16 cellular contexts compared by ENCODE assay signal in the genomic region with DNA sequence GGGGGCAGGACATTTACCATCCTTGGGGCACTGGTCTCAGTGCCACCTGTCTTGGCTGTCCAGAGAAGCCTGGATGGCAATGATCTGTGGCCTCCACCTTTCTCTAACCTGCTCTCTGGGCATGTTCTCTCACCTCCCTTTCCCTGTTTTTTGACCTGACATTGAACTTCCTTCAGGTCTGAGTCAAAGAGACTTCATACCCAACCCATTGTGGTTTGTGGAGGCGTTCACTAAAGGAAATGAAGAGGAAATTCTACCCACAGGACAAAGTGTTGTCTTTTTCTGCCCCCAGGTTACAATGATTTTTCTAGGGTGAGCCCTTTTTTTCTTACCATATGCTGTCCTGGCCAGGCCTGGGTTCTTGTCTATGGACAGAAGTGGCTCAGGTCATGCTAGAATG.
DNase-seq lines count a peak whose midpoint lies in the region; TF ChIP-seq lines count a peak whose summit lies in the region.
"Had no signal": no experiment of that assay in that cellular context is flagged by ENCODE, and none has a peak within 500 bp of the region (broad histone marks: within the 10 kb centered on the region; RNA-seq: fewer than 3 reads in every experiment).

No MANE protein-coding gene starts in this region.

- no peaks in the 10 kb centered on the region for H3K9me3 ChIP-seq in PC-9 (ENCODE audit: insufficient read depth, low read depth)
- H3K9me3 ChIP-seq: vagina had no signal

- H3K27me3 ChIP-seq in PC-9 (ENCODE audit: insufficient read depth, low read depth), result no peaks in the 10 kb centered on the region
- H3K27me3 ChIP-seq: vagina had no signal

- no peaks in the 10 kb centered on the region for H4K20me1 ChIP-seq in PC-9 (ENCODE audit: insufficient read depth)

- no peaks in the 10 kb centered on the region for H3K9me2 ChIP-seq in PC-9 (ENCODE audit: insufficient read depth)

- H3K4me2 ChIP-seq in PC-9, result peak overlapping the region; percentile 24
- H3K4me2 ChIP-seq: GM23338 had no signal

- intact Hi-C loops in PC-9 (cut with micrococcal nuclease; ENCODE audit: unreplicated experiment), result no loop called here

- no peak overlapping the region for H3K4me3 ChIP-seq in PC-9
- H3K4me3 ChIP-seq: GM23338, heart right ventricle, vagina had no signal

- no peak overlapping the region for H3K27ac ChIP-seq in PC-9
- no peak overlapping the region for H3K27ac ChIP-seq in epithelial cell of prostate
- H3K27ac ChIP-seq: heart right ventricle, vagina had no signal

- no peak overlapping the region for H2AFZ ChIP-seq in PC-9

- no TSS peak for BruUV-seq in PC-9 (replicated peaks; lab: Mats Ljungman, UMichigan)

- DNase-seq in AG20443 (ENCODE audit: low spot score), result peak; percentile 20
- DNase-seq in GM03348 (ENCODE audit: low spot score), result peak; percentile 14
- peak; percentile 16 to 70 for DNase-seq in PC-9
- DNase-seq in epithelial cell of prostate (ENCODE audit: low read depth, low spot score), result peak; percentile 53
- DNase-seq in DMS153 (lab: John Stamatoyannopoulos, UW), result no peak
- DNase-seq in NOMO-1 (lab: John Stamatoyannopoulos, UW; ENCODE audit: unreplicated experiment in 2 of 2), result no peak
- DNase-seq in HK-2 (ENCODE audit: unreplicated experiment), result no peak
- DNase-seq in NCI-H82 treated with DMSO at 0.1 percent for 48 hours (lab: John Stamatoyannopoulos, UW; ENCODE audit: unreplicated experiment), result no peak
- DNase-seq: heart right ventricle, left cardiac atrium, NCI-H1105, NCI-H446, RPMI8226, T1000 had no signal

- no peaks in the 10 kb centered on the region for H3K79me2 ChIP-seq in PC-9 (ENCODE audit: low read depth)

- CTCF ChIA-PET in PC-9 (lab: Charles Lee), result no interaction called here

- POLR2A ChIA-PET in PC-9 (lab: Charles Lee; ENCODE audit: unreplicated experiment), result no interaction called here

- no peaks in the 10 kb centered on the region for H3K36me3 ChIP-seq in PC-9 (ENCODE audit: low read depth)
- H3K36me3 ChIP-seq: heart right ventricle, vagina had no signal

- peaks cover 10% of the 10 kb centered on the region; the same call in 1 of the 2 replicates for H3F3A ChIP-seq in PC-9 (ENCODE audit: insufficient read depth, low read depth)

- TF ChIP-seq CTCF in PC-9 (conservative IDR thresholded peaks at IDR 0.05), result no peak

- peaks cover 49% of the 10 kb centered on the region for H3K4me1 ChIP-seq in PC-9 (replicated peaks; ENCODE audit: insufficient read depth)

Comparison
In these comparisons a context has a peak if more than half of its experiments do, and no peak if none do; other contexts are left out.
1. DNase-seq: peak in AG20443 (single experiment), GM03348 (single experiment), PC-9 (2 of 2) and epithelial cell of prostate (single experiment); none in DMS153 (single experiment), NOMO-1 (0 of 2), HK-2 (single experiment) and NCI-H82 treated with DMSO at 0.1 percent for 48 hours (single experiment).